Comparison of ENCODE assay signal across 28 cellular contexts in the genomic region with DNA sequence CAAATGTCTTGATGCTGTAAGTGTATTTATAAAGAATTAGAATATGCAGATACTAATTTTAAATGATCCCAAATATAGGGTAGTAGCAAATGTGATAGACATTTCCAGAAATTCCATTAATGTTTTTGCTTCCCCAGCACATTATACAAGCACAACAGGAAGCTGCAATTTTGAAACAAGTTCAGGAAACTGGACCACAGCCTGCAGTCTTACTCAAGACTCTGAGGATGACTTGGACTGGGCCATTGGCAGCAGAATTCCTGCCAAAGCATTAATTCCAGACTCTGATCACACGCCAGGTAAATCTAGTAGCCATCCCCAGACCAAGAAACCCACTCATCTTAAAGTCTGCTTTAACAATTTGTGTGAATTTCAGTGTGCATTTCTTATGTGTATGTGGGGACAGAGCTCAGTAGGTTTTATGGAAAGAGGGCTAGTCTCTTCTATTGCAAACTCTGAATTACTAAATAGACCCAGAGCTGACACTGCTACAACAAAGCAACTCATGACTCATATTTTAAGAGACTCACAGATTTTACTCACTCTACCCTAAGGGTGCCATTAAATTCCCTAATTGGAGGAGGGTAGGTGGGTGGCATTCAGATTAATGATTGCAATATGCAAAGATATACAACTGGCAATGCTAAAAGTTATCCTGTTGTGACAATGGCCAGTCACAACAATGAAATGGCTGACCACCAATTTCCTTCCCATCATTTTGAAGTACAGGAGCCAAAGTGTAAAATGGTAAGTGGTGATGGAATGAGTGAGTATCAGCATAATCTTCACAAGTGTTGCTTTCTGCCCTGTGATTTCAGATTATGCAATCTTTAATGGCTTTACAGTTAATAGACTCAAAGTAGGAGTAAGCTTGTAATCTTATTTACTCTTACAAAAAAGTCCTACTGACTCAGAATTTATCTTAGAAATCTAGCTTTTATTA.
A peak's percentile ranks its signal among the peaks of the same experiment; 100 is the strongest.
DNase-seq lines count a peak whose midpoint lies in the region; ATAC-seq and TF ChIP-seq lines count a peak whose summit lies in the region.
"Had no signal": no experiment of that assay in that cellular context is flagged by ENCODE, and none has a peak within 500 bp of the region (broad histone marks: within the 10 kb centered on the region; RNA-seq: fewer than 3 reads in every experiment).

No MANE protein-coding gene starts in this region.

- POLR2A ChIA-PET in activated CD8-positive, alpha-beta T cell treated with anti-CD3 and anti-CD28 coated beads for 36 hours (lab: Charles Lee), result no interaction called here
- POLR2A ChIA-PET in CD4-positive, alpha-beta memory T cell (lab: Charles Lee; ENCODE audit: partially characterized antibody), result no interaction called here

- H3K9me3 ChIP-seq in vagina, result no peaks in the 10 kb centered on the region
- no peaks in the 10 kb centered on the region for H3K9me3 ChIP-seq in CD4-positive, alpha-beta memory T cell (ENCODE audit: control insufficient read depth in 1 of 2, low read length in 2 of 2)
- H3K9me3 ChIP-seq: pancreas, tibial nerve had no signal

- H3K4me1 ChIP-seq in foreskin keratinocyte (no peaks in the 10 kb centered on the region), vagina (peaks cover 10% of the 10 kb centered on the region)
- no peaks in the 10 kb centered on the region for H3K4me1 ChIP-seq in CD4-positive, alpha-beta memory T cell (ENCODE audit: insufficient read depth, low read length)
- H3K4me1 ChIP-seq: pancreas had no signal

- no peaks in the 10 kb centered on the region for H3K4me1 Mint-ChIP-seq in activated CD8-positive, alpha-beta T cell treated with anti-CD3 and anti-CD28 coated beads for 36 hours (ENCODE audit: low read depth)
- no peaks in the 10 kb centered on the region for H3K4me1 Mint-ChIP-seq in CD4-positive, alpha-beta memory T cell
- H3K4me1 Mint-ChIP-seq: activated naive CD8-positive, alpha-beta T cell treated with anti-CD3 and anti-CD28 coated beads, Interleukin-2, amount 10 ng/mL, durations not matched to agents 7 days and 5 days; B cell; IgD-negative memory B cell; nephron; T-helper 17 cell had no signal

- no peaks in the 10 kb centered on the region for H3K36me3 ChIP-seq in vagina
- no peaks in the 10 kb centered on the region for H3K36me3 ChIP-seq in CD4-positive, alpha-beta memory T cell (ENCODE audit: insufficient read depth, low read length)
- H3K36me3 ChIP-seq: pancreas, tibial nerve had no signal

- H3K4me3 Mint-ChIP-seq in activated CD8-positive, alpha-beta T cell treated with anti-CD3 and anti-CD28 coated beads for 36 hours, result no peak overlapping the region
- no peak overlapping the region for H3K4me3 Mint-ChIP-seq in CD4-positive, alpha-beta memory T cell
- H3K4me3 Mint-ChIP-seq: activated naive CD8-positive, alpha-beta T cell treated with anti-CD3 and anti-CD28 coated beads, Interleukin-2, amount 10 ng/mL, durations not matched to agents 7 days and 5 days; B cell; IgD-negative memory B cell; nephron; T-helper 17 cell had no signal

- DNase-seq in NCI-H82 (lab: John Stamatoyannopoulos, UW) (peak; percentile 49), NCI-H82 treated with DMSO at 0.1 percent for 48 hours (lab: John Stamatoyannopoulos, UW; ENCODE audit: unreplicated experiment) (no peak), astrocyte of the cerebellum (ENCODE audit: low read depth) (peak; percentile 22), foreskin keratinocyte (peak in 1 of 2 donors; percentile 36), vagina (ENCODE audit: extremely low spot score in 2 of 2) (no peak), superior temporal gyrus (ENCODE audit: extremely low spot score) (no peak)
- DNase-seq in activated CD8-positive, alpha-beta T cell treated with anti-CD3 and anti-CD28 coated beads for 36 hours, result no peak
- no peak for DNase-seq in CD4-positive, alpha-beta memory T cell
- DNase-seq: 8988T; activated CD4-positive, alpha-beta T cell treated with anti-CD3 and anti-CD28 coated beads, Interleukin-2, amount 50 U/mL, for 1 hour; activated CD8-positive, alpha-beta memory T cell treated with anti-CD3 and anti-CD28 coated beads, Interleukin-2, amount 50 U/mL, for 4 hours; activated naive CD8-positive, alpha-beta T cell treated with anti-CD3 and anti-CD28 coated beads, Interleukin-2, amount 10 ng/mL, durations not matched to agents 7 days and 5 days; dermis blood vessel endothelial cell; EL; midbrain; NCI-H1694; NCI-H748 treated with DMSO at 0.1 percent for 48 hours; pancreas; SIG-M5; stimulated activated CD4-positive, alpha-beta T cell treated with anti-CD3 and anti-CD28 coated beads, Interleukin-4, amount 100 ng/mL, for 1 hour; stimulated activated naive CD8-positive, alpha-beta T cell treated with anti-CD3 and anti-CD28 coated beads, Interleukin-15, Interleukin-2, amounts not matched to agents 100 U/mL and 50 U/mL, for 24 hours; T-helper 17 cell had no signal

- H3K36me3 Mint-ChIP-seq in activated CD8-positive, alpha-beta T cell treated with anti-CD3 and anti-CD28 coated beads for 36 hours (ENCODE audit: low read depth), result no peaks in the 10 kb centered on the region
- H3K36me3 Mint-ChIP-seq in CD4-positive, alpha-beta memory T cell, result no peaks in the 10 kb centered on the region
- H3K36me3 Mint-ChIP-seq: activated naive CD8-positive, alpha-beta T cell treated with anti-CD3 and anti-CD28 coated beads, Interleukin-2, amount 10 ng/mL, durations not matched to agents 7 days and 5 days had no signal

- ATAC-seq in foreskin keratinocyte, result peak; percentile 81
- ATAC-seq in activated CD8-positive, alpha-beta T cell treated with anti-CD3 and anti-CD28 coated beads for 36 hours, result no peak
- ATAC-seq: left lobe of liver; stimulated activated naive CD8-positive, alpha-beta T cell treated with anti-CD3 and anti-CD28 coated beads, Interleukin-15, Interleukin-2, amounts not matched to agents 100 U/mL and 50 U/mL, for 24 hours; T-helper 17 cell had no signal

- H3K27ac Mint-ChIP-seq in activated CD8-positive, alpha-beta T cell treated with anti-CD3 and anti-CD28 coated beads for 36 hours, result no peak overlapping the region
- H3K27ac Mint-ChIP-seq in CD4-positive, alpha-beta memory T cell, result no peak overlapping the region
- H3K27ac Mint-ChIP-seq: activated naive CD8-positive, alpha-beta T cell treated with anti-CD3 and anti-CD28 coated beads, Interleukin-2, amount 10 ng/mL, durations not matched to agents 7 days and 5 days; B cell; IgD-negative memory B cell; T-helper 17 cell had no signal

- in situ Hi-C loops in astrocyte of the cerebellum (cut with HindIII; ENCODE audit: low sequenced_read_pairs), result no loop called here

- TF ChIP-seq POLR2A in vagina (IDR thresholded peaks at IDR 0.05), result no peak

- H3K9me3 Mint-ChIP-seq in activated CD8-positive, alpha-beta T cell treated with anti-CD3 and anti-CD28 coated beads for 36 hours, result no peaks in the 10 kb centered on the region
- H3K9me3 Mint-ChIP-seq in CD4-positive, alpha-beta memory T cell, result peaks cover 0 to 12% (median 5%) of the 10 kb centered on the region in 8 donors
- H3K9me3 Mint-ChIP-seq: activated naive CD8-positive, alpha-beta T cell treated with anti-CD3 and anti-CD28 coated beads, Interleukin-2, amount 10 ng/mL, durations not matched to agents 7 days and 5 days had no signal

- intact Hi-C loops in vagina (cut with DNase I), result no loop called here
- intact Hi-C loops in activated CD8-positive, alpha-beta T cell treated with anti-CD3 and anti-CD28 coated beads for 36 hours (cut with micrococcal nuclease), result no loop called here
- intact Hi-C loops in CD4-positive, alpha-beta memory T cell (cut with micrococcal nuclease), result no loop called here

- H3K4me3 ChIP-seq in astrocyte of the cerebellum (ENCODE audit: low read depth, low read length), result no peak overlapping the region
- H3K4me3 ChIP-seq in vagina, result no peak overlapping the region
- no peak overlapping the region for H3K4me3 ChIP-seq in CD4-positive, alpha-beta memory T cell (ENCODE audit: low read length in 2 of 2)
- H3K4me3 ChIP-seq: pancreas, skin epidermis, tibial nerve had no signal

- no peaks in the 10 kb centered on the region for H3K27me3 ChIP-seq in foreskin keratinocyte
- no peaks in the 10 kb centered on the region for H3K27me3 ChIP-seq in vagina
- H3K27me3 ChIP-seq in CD4-positive, alpha-beta memory T cell (ENCODE audit: insufficient read depth, low read length), result no peaks in the 10 kb centered on the region
- H3K27me3 ChIP-seq: pancreas, tibial nerve had no signal

- H3K27me3 Mint-ChIP-seq in activated CD8-positive, alpha-beta T cell treated with anti-CD3 and anti-CD28 coated beads for 36 hours, result no peaks in the 10 kb centered on the region
- no peaks in the 10 kb centered on the region for H3K27me3 Mint-ChIP-seq in CD4-positive, alpha-beta memory T cell
- H3K27me3 Mint-ChIP-seq: activated naive CD8-positive, alpha-beta T cell treated with anti-CD3 and anti-CD28 coated beads, Interleukin-2, amount 10 ng/mL, durations not matched to agents 7 days and 5 days; B cell; IgD-negative memory B cell; T-helper 17 cell had no signal

- TF ChIP-seq CTCF in astrocyte of the cerebellum (IDR thresholded peaks at IDR 0.05; ENCODE audit: low read depth, low read length, missing control alignments) (no peak), foreskin keratinocyte (conservative IDR thresholded peaks at IDR 0.05) (no peak), vagina (IDR thresholded peaks at IDR 0.05) (no peak)
- no peak for TF ChIP-seq CTCF in activated CD8-positive, alpha-beta T cell treated with anti-CD3 and anti-CD28 coated beads for 36 hours (IDR thresholded peaks at IDR 0.05)

- H3K27ac ChIP-seq in foreskin keratinocyte, result no peak overlapping the region
- peak overlapping the region; percentile 22 for H3K27ac ChIP-seq in vagina
- H3K27ac ChIP-seq in CD4-positive, alpha-beta memory T cell (ENCODE audit: low read depth, low read length), result no peak overlapping the region
- H3K27ac ChIP-seq: pancreas, tibial nerve had no signal

- CTCF ChIA-PET in activated CD8-positive, alpha-beta T cell treated with anti-CD3 and anti-CD28 coated beads for 36 hours (lab: Charles Lee), result no interaction called here
- CTCF ChIA-PET in CD4-positive, alpha-beta memory T cell (lab: Charles Lee; ENCODE audit: partially characterized antibody), result no interaction called here

Comparison
In these comparisons a context has a peak if more than half of its experiments do, and no peak if none do; other contexts are left out.
1. DNase-seq: peak in NCI-H82 (single experiment) and astrocyte of the cerebellum (single experiment); none in NCI-H82 treated with DMSO at 0.1 percent for 48 hours (single experiment), vagina (0 of 2), activated CD8-positive, alpha-beta T cell treated with anti-CD3 and anti-CD28 coated beads for 36 hours (single experiment), superior temporal gyrus (single experiment) and CD4-positive, alpha-beta memory T cell (0 of 5).